ENCODE assay signal across 8 cellular contexts in the genomic region with DNA sequence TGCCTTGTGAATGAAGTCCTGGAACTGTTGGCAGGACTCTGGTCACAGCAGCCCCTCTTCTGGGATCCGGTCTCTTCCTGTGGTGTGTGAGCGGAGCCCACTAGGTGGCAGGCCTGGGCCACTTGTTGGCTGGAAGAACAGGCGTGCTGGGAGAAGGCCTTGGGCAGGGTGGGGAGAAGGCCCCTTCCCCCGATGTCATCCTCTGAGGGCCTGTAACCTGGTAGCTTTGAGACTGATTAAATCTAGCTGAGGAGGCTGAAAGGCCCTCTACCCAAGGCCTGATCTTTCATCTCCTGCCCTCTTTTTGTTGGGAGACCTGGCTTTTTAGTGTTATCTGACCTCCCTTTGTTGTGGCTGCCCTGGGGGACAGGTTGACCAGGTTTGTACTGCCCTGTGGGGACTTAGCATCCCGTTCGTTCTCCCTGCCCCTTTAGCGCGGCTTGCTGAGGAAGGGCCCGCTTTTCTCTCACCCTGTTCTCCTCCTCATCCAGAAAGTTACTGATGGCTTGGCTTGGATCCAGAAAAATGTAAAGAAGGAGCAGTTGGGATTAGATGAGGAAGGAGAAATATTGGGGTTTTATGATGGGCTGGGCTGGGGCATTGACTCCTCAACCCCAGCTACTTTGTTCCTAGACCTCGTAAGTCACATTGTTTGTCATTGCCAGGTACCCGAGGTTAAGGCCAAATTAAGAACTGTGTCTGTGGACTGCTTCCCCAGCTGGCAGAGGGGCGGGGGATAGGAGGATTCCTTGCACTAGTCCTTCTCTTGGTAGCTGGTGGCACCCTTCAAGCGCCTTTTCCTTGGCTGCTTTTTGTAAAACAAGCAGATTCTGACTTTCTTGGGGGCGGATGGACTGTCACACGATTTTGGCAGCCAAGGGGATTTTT. TPM values are rescaled to one million over a fixed set of nuclear protein-coding genes. Genes with fewer than 3 reads are reported as not detected.
DNase-seq lines count a peak whose midpoint lies in the region; ATAC-seq and TF ChIP-seq lines count a peak whose summit lies in the region.

No MANE protein-coding gene starts in this region.

- H3K4me3 Mint-ChIP-seq in activated naive CD8-positive, alpha-beta T cell treated with anti-CD3 and anti-CD28 coated beads, Interleukin-2, amount 50 U/mL, for 24 hours: no peak overlapping the region

- H3K4me1 Mint-ChIP-seq in activated naive CD8-positive, alpha-beta T cell treated with anti-CD3 and anti-CD28 coated beads, Interleukin-2, amount 50 U/mL, for 24 hours: peaks cover 7% of the 10 kb centered on the region

- peak; percentile 45 for DNase-seq in AG09319 (ENCODE audit: extremely low read depth, low read depth)
- DNase-seq in SHP77 (lab: John Stamatoyannopoulos, UW): peak; percentile 64 to 70
- DNase-seq in activated naive CD8-positive, alpha-beta T cell treated with anti-CD3 and anti-CD28 coated beads, Interleukin-2, amount 50 U/mL, for 24 hours: peak; percentile 55
- peak; percentile 86 for DNase-seq in left cardiac atrium
- DNase-seq in prostate gland (ENCODE audit: low spot score): peak; percentile 74

- no peak for TF ChIP-seq POLR2A in prostate gland (IDR thresholded peaks at IDR 0.05)

- H3K27me3 Mint-ChIP-seq in activated naive CD8-positive, alpha-beta T cell treated with anti-CD3 and anti-CD28 coated beads, Interleukin-2, amount 50 U/mL, for 24 hours: no peaks in the 10 kb centered on the region

- no peak overlapping the region for H3K4me3 ChIP-seq in prostate gland

- H3K27me3 ChIP-seq in prostate gland (replicated peaks; ENCODE audit: insufficient read depth): no peaks in the 10 kb centered on the region

- intact Hi-C loops in left cardiac atrium (cut with DNase I) (loop anchor here (2.0 to 10.0 kb wide), 4 partner anchors 230 to 792 kb away; partner anchors contain the start of gene PLXNA1 (in 2 of the 2)), prostate gland (cut with DNase I) (loop anchor here (2.0 to 5.0 kb wide), 3 partner anchors 230 to 795 kb away; partner anchors contain the start of gene PLXNA1)

- TF ChIP-seq CTCF in AG09319 (IDR thresholded peaks at IDR 0.05; ENCODE audit: low read depth, low read length): peak; percentile 97
- peak; percentile 89 for TF ChIP-seq CTCF in LNCAP (IDR thresholded peaks at IDR 0.05)
- TF ChIP-seq CTCF in prostate gland (IDR thresholded peaks at IDR 0.05): peak; percentile 43 to 91 (median 84)

- H3K36me3 ChIP-seq in prostate gland: no peaks in the 10 kb centered on the region

- H3K36me3 Mint-ChIP-seq in activated naive CD8-positive, alpha-beta T cell treated with anti-CD3 and anti-CD28 coated beads, Interleukin-2, amount 50 U/mL, for 24 hours (ENCODE audit: low read depth): peaks cover 2% of the 10 kb centered on the region

- WGBS in prostate gland: 33% methylated on average over 15 of the region's 15 CpGs

- H3K9me3 Mint-ChIP-seq in activated naive CD8-positive, alpha-beta T cell treated with anti-CD3 and anti-CD28 coated beads, Interleukin-2, amount 50 U/mL, for 24 hours: no peaks in the 10 kb centered on the region

- peak overlapping the region; percentile 58 to 61 for H3K27ac ChIP-seq in prostate gland

- ATAC-seq in GM18511 (IDR thresholded peaks at IDR 0.05; ENCODE audit: unreplicated experiment) (peak; percentile 56), left cardiac atrium (peak; percentile 92 to 96), GM18870 (IDR thresholded peaks at IDR 0.05; ENCODE audit: unreplicated experiment) (no peak)
- ATAC-seq in activated naive CD8-positive, alpha-beta T cell treated with anti-CD3 and anti-CD28 coated beads, Interleukin-2, amount 50 U/mL, for 24 hours: peak; percentile 64

- H3K27ac Mint-ChIP-seq in activated naive CD8-positive, alpha-beta T cell treated with anti-CD3 and anti-CD28 coated beads, Interleukin-2, amount 50 U/mL, for 24 hours: no peak overlapping the region

- no peaks in the 10 kb centered on the region for H3K4me1 ChIP-seq in prostate gland (replicated peaks)

- H3K9me3 ChIP-seq in prostate gland: no peaks in the 10 kb centered on the region

RNA-seq across cellular contexts. Expression of gene CHCHD6, which starts 48.5 kb away (rescaled TPM):
- total RNA-seq in left cardiac atrium (1 to 10 TPM; 7.8 to 7.9 TPM), prostate gland (10 to 100 TPM; 13.9 to 34.4 TPM)
